ENCODE assay signal across 25 cellular contexts in the genomic region with DNA sequence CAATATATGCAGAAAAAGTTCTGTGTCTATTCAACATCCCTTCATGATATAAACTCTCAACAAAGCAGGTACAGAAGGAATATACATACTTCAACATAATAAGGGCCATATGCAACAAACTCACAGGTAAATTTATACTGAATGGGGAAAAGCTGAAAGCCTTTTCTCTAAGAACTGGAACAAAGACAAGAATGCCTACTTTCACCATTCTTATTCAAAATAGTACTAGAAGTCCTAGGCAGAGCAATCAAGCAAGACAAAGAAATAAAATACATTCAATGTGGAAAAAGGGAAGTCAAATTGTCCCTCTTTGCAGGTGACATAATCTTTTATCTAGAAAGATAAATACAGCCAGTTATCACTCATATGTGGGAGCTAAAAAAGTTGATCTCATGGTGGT.
"Had no signal": no experiment of that assay in that cellular context is flagged by ENCODE, and none has a peak within 500 bp of the region (broad histone marks: within the 10 kb centered on the region; RNA-seq: fewer than 3 reads in every experiment).

No MANE protein-coding gene starts in this region.

- H3K4me1 ChIP-seq: Peyer's patch, SJCRH30 had no signal

- H3K27ac ChIP-seq: KMS-11, PC-9, Peyer's patch, SJCRH30 had no signal

- DNase-seq: Kasumi-1, MM.1S, NCI-H1092 treated with DMSO at 0.1 percent for 48 hours, NCI-H1436, NCI-H187, NCI-H2029, NCI-H2081 treated with DMSO at 0.1 percent for 48 hours, NCI-H2171, NCI-H226, NCI-H446, NCI-H510A, NCI-H524 treated with DMSO at 0.1 percent for 48 hours, NCI-H69, NCI-H774, PC-9, Peyer's patch, SHP77 treated with DMSO at 0.1 percent for 48 hours, SJCRH30, T-helper 1 cell had no signal

- H3K4me3 ChIP-seq: K562, PC-9, Peyer's patch, SJCRH30 had no signal

- H3K9me3 ChIP-seq: Peyer's patch had no signal

- ATAC-seq: HepG2, K562, Right ventricle myocardium inferior, SK-N-SH treated with all-trans-retinoic acid at 6 μM for 48 hours had no signal

- H3K9ac ChIP-seq: KMS-11 had no signal

- H3K27me3 Mint-ChIP-seq: IgD-negative memory B cell had no signal

- H3K4me3 Mint-ChIP-seq: IgD-negative memory B cell had no signal

- H3K27me3 ChIP-seq: Peyer's patch, SJCRH30 had no signal
